In genomic region chr3:65338571-65338970, GRCh38 we compare ENCODE assay signal across 34 cellular contexts.
DNase-seq lines count a peak whose midpoint lies in the region; ATAC-seq and TF ChIP-seq lines count a peak whose summit lies in the region.
"Had no signal": no experiment of that assay in that cellular context is flagged by ENCODE, and none has a peak within 500 bp of the region (broad histone marks: within the 10 kb centered on the region; RNA-seq: fewer than 3 reads in every experiment).

No MANE protein-coding gene starts in this region.

- H3K9ac ChIP-seq in mammary epithelial cell (ENCODE audit: insufficient read depth, low read length), result no peak overlapping the region

- CTCF ChIA-PET in mammary epithelial cell (lab: Charles Lee; ENCODE audit: low non-redundant PET), result no interaction called here
- CTCF ChIA-PET in MCF 10A (lab: Yijun Ruan, JAX), result interaction anchor here (2.8 kb wide), 1 partner anchor 9 kb away, joined by 8 read pairs; no protein-coding TSS in a partner anchor

- no peaks in the 10 kb centered on the region for H4K20me1 ChIP-seq in mammary epithelial cell (ENCODE audit: insufficient read depth, low read length)

- H3K4me1 ChIP-seq in mammary epithelial cell (ENCODE audit: insufficient read depth, low read length) (no peaks in the 10 kb centered on the region), foreskin keratinocyte (no peaks in the 10 kb centered on the region), thyroid gland (peaks cover 0 to 10% of the 10 kb centered on the region in 2 donors)

- peaks cover 1% of the 10 kb centered on the region for H3K27me3 ChIP-seq in mammary epithelial cell (ENCODE audit: insufficient read depth, low read length)
- peaks cover 6% of the 10 kb centered on the region for H3K27me3 ChIP-seq in foreskin keratinocyte
- no peaks in the 10 kb centered on the region for H3K27me3 ChIP-seq in thyroid gland
- H3K27me3 ChIP-seq: brain microvascular endothelial cell, gastroesophageal sphincter, stomach, tibial nerve had no signal

- H3K4me3 Mint-ChIP-seq in MCF 10A (ENCODE audit: unreplicated experiment), result no peak overlapping the region
- H3K4me3 Mint-ChIP-seq: activated naive CD8-positive, alpha-beta T cell treated with anti-CD3 and anti-CD28 coated beads, Interleukin-2, amount 50 U/mL, for 24 hours; activated T-cell treated with anti-CD3 and anti-CD28 coated beads, Interleukin-2, amount 50 U/mL, for 4 hours; CD4-positive, alpha-beta T cell; immature natural killer cell; nephron had no signal

- in situ Hi-C loops in mammary epithelial cell (cut with MboI; ENCODE audit: low sequenced_read_pairs in 2 of 2), result no loop called here

- POLR2A ChIA-PET in MCF 10A (lab: Yijun Ruan, JAX), result no interaction called here

- TF ChIP-seq CTCF in mammary epithelial cell (conservative IDR thresholded peaks at IDR 0.05 in 1 of 2, IDR thresholded peaks at IDR 0.05 in 1 of 2; ENCODE audit: extremely low read depth in 1 of 2, insufficient read depth in 1 of 2, low read depth in 1 of 2, low read length in 2 of 2) (no peak), MCF 10A (IDR thresholded peaks at IDR 0.05; ENCODE audit: unreplicated experiment) (no peak), foreskin keratinocyte (conservative IDR thresholded peaks at IDR 0.05) (no peak), thyroid gland (IDR thresholded peaks at IDR 0.05) (no peak)

- H3K27me3 Mint-ChIP-seq in MCF 10A (ENCODE audit: insufficient read depth, unreplicated experiment), result peaks cover 37% of the 10 kb centered on the region
- H3K27me3 Mint-ChIP-seq: activated naive CD8-positive, alpha-beta T cell treated with anti-CD3 and anti-CD28 coated beads, Interleukin-2, amount 50 U/mL, for 24 hours; CD4-positive, alpha-beta T cell had no signal

- H3K27ac ChIP-seq in mammary epithelial cell (ENCODE audit: insufficient read depth, low read depth, low read length) (no peak overlapping the region), foreskin keratinocyte (no peak overlapping the region), thyroid gland (no peak overlapping the region)
- H3K27ac ChIP-seq: brain microvascular endothelial cell, epithelial cell of prostate, gastroesophageal sphincter, stomach, tibial nerve, WERI-Rb-1 had no signal

- no peak overlapping the region for H3K27ac Mint-ChIP-seq in MCF 10A (ENCODE audit: low read depth, unreplicated experiment)
- H3K27ac Mint-ChIP-seq: activated naive CD8-positive, alpha-beta T cell treated with anti-CD3 and anti-CD28 coated beads, Interleukin-2, amount 50 U/mL, for 24 hours; CD4-positive, alpha-beta T cell; immature natural killer cell had no signal

- H3K4me3 ChIP-seq in mammary epithelial cell (replicated peaks in 1 of 3; ENCODE audit: insufficient read depth in 1 of 3, low read depth in 2 of 3, low read length in 3 of 3) (no peak overlapping the region), thyroid gland (replicated peaks in 1 of 3) (no peak overlapping the region)
- H3K4me3 ChIP-seq: gastroesophageal sphincter, smooth muscle cell, stomach, tibial nerve had no signal

- no peak for TF ChIP-seq POLR2A in thyroid gland (IDR thresholded peaks at IDR 0.05)

- no peak overlapping the region for H3K4me2 ChIP-seq in mammary epithelial cell (ENCODE audit: insufficient read depth, low read depth, low read length)
- H3K4me2 ChIP-seq: smooth muscle cell had no signal

- no peaks in the 10 kb centered on the region for H3K4me1 Mint-ChIP-seq in MCF 10A (ENCODE audit: insufficient read depth, unreplicated experiment)
- H3K4me1 Mint-ChIP-seq: activated naive CD8-positive, alpha-beta T cell treated with anti-CD3 and anti-CD28 coated beads, Interleukin-2, amount 50 U/mL, for 24 hours; immature natural killer cell had no signal

- BruUV-seq in mammary epithelial cell (replicated peaks; lab: Mats Ljungman, UMichigan) (no TSS peak), MCF 10A (replicated peaks; lab: Mats Ljungman, UMichigan) (no TSS peak)

- no peaks in the 10 kb centered on the region for H3K9me3 ChIP-seq in mammary epithelial cell (replicated peaks; ENCODE audit: insufficient read depth, low read length)
- H3K9me3 ChIP-seq in thyroid gland, result no peaks in the 10 kb centered on the region
- H3K9me3 ChIP-seq: gastroesophageal sphincter, stomach, tibial nerve had no signal

- DNase-seq in mammary epithelial cell, result peak; percentile 11
- DNase-seq in MCF 10A (ENCODE audit: unreplicated experiment), result no peak
- DNase-seq in astrocyte of the hippocampus (ENCODE audit: low read depth, low spot score), result peak; percentile 83
- DNase-seq in foreskin keratinocyte, result peak in 1 of 2 donors; percentile 4
- DNase-seq in thyroid gland, result peak; percentile 26 to 32
- DNase-seq in hypothalamus (lab: John Stamatoyannopoulos, UW), result no peak
- DNase-seq in NCI-H2107 (lab: John Stamatoyannopoulos, UW), result no peak
- DNase-seq: activated CD4-positive, alpha-beta T cell treated with anti-CD3 and anti-CD28 coated beads, Interleukin-2, amount 50 U/mL, for 1 hour; activated gamma-delta T cell treated with Interleukin-2 at 50 U/mL for 16 hours; activated naive CD8-positive, alpha-beta T cell treated with anti-CD3 and anti-CD28 coated beads, Interleukin-2, amount 50 U/mL, for 24 hours; activated T-cell treated with anti-CD3 and anti-CD28 coated beads, Interleukin-2, amount 50 U/mL, for 4 hours; AML-193; brain microvascular endothelial cell; CD4-positive, alpha-beta T cell; H7; hippocampal formation; immature natural killer cell; KG1; NCI-H1436 treated with DMSO at 0.1 percent for 48 hours; NCI-H2171; NCI-H524; retina; SHP77 treated with DMSO at 0.1 percent for 48 hours; stimulated activated CD4-positive, alpha-beta T cell treated with anti-CD3 and anti-CD28 coated beads, Interleukin-1b, Interleukin-23, amount 100 ng/mL, for 48 hours; stomach; T-helper 9 cell; WERI-Rb-1 had no signal

- H2AFZ ChIP-seq in mammary epithelial cell (ENCODE audit: low read depth, low read length), result no peak overlapping the region

- H3K9me3 Mint-ChIP-seq in MCF 10A (ENCODE audit: unreplicated experiment), result no peaks in the 10 kb centered on the region
- H3K9me3 Mint-ChIP-seq: nephron had no signal

- dilution Hi-C loops in mammary epithelial cell (cut with HindIII; ENCODE audit: low sequenced_read_pairs), result no loop called here

- no peaks in the 10 kb centered on the region for H3K79me2 ChIP-seq in mammary epithelial cell (ENCODE audit: insufficient read depth, low read length)

- intact Hi-C loops in mammary epithelial cell (cut with micrococcal nuclease), result no loop called here
- intact Hi-C loops in MCF 10A (cut with micrococcal nuclease), result no loop called here
- intact Hi-C loops in thyroid gland (cut with DNase I), result no loop called here

- H3K36me3 ChIP-seq in mammary epithelial cell (ENCODE audit: insufficient read depth, low read length) (no peaks in the 10 kb centered on the region), thyroid gland (no peaks in the 10 kb centered on the region)
- H3K36me3 ChIP-seq: brain microvascular endothelial cell, gastroesophageal sphincter, stomach, tibial nerve, WERI-Rb-1 had no signal

- ATAC-seq in foreskin keratinocyte (peak; percentile 12), GM18861 (IDR thresholded peaks at IDR 0.05; ENCODE audit: unreplicated experiment) (no peak)
- ATAC-seq: activated naive CD8-positive, alpha-beta T cell treated with anti-CD3 and anti-CD28 coated beads, Interleukin-2, amount 50 U/mL, for 24 hours; activated T-cell treated with anti-CD3 and anti-CD28 coated beads, Interleukin-2, amount 50 U/mL, for 4 hours; gastroesophageal sphincter; Panc1 had no signal

- no peaks in the 10 kb centered on the region for H3K36me3 Mint-ChIP-seq in MCF 10A (ENCODE audit: insufficient read depth, unreplicated experiment)
- H3K36me3 Mint-ChIP-seq: immature natural killer cell had no signal

Comparison
In these comparisons a context has a peak if more than half of its experiments do, and no peak if none do; other contexts are left out.
1. DNase-seq: peak in mammary epithelial cell (single experiment), astrocyte of the hippocampus (single experiment) and thyroid gland (2 of 2); none in MCF 10A (single experiment), hypothalamus (0 of 51) and NCI-H2107 (single experiment).